ENCODE assay signal across 2 cellular contexts in the genomic region with DNA sequence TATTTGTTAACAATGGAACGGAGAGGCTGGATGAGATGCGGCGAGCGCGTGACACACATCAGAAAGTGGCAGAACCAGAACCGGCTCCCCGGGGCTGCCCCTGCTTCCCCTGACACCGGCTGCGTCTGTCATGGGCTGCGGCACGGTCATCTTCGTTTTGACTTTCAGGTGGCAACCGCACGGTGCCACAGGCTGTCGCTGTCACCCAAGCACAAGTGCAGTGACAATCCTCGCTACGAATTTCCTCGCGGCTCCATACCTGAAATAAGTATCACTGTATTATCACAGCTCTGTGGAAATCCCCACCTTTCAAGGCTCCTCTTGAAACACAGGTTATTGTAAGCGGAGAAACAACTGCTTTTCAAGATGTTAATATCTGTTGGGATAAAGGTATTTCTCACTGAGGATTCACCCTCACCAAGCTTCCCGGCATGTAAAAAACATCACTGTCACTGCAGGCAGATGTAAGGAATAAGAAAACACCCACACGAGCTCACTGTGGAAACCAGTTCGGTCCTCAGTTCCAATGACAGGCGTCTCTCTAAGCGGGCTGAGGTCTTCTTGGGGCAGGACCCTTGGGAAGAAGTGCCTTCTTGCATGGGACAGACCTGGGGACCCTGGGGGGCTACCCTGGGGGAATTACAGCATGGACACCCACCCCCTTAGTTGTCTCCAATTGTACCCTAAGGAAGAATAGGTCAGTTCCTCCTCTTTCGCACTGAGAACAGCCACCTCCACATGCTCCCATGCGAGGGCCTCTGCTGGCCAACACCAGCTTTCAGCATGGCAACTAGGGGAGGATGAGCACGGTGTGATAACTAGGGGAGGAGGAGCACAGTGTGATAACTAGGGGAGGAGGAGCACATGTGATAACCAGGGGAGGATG.
TF ChIP-seq lines count a peak whose summit lies in the region.

No MANE protein-coding gene starts in this region.

TF ChIP-seq in GM23338, 12 proteins besides CTCF, POLR2A, EP300 and RAD21 (continued from another document):
- TF ChIP-seq, protein P1, sequence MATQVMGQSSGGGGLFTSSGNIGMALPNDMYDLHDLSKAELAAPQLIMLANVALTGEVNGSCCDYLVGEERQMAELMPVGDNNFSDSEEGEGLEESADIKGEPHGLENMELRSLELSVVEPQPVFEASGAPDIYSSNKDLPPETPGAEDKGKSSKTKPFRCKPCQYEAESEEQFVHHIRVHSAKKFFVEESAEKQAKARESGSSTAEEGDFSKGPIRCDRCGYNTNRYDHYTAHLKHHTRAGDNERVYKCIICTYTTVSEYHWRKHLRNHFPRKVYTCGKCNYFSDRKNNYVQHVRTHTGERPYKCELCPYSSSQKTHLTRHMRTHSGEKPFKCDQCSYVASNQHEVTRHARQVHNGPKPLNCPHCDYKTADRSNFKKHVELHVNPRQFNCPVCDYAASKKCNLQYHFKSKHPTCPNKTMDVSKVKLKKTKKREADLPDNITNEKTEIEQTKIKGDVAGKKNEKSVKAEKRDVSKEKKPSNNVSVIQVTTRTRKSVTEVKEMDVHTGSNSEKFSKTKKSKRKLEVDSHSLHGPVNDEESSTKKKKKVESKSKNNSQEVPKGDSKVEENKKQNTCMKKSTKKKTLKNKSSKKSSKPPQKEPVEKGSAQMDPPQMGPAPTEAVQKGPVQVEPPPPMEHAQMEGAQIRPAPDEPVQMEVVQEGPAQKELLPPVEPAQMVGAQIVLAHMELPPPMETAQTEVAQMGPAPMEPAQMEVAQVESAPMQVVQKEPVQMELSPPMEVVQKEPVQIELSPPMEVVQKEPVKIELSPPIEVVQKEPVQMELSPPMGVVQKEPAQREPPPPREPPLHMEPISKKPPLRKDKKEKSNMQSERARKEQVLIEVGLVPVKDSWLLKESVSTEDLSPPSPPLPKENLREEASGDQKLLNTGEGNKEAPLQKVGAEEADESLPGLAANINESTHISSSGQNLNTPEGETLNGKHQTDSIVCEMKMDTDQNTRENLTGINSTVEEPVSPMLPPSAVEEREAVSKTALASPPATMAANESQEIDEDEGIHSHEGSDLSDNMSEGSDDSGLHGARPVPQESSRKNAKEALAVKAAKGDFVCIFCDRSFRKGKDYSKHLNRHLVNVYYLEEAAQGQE (IDR thresholded peaks at IDR 0.05; ENCODE audit: unreplicated experiment): no peak
- TF ChIP-seq JUNB (IDR thresholded peaks at IDR 0.05; ENCODE audit: unreplicated experiment) (no peak), EZH2phosphoT487 (IDR thresholded peaks at IDR 0.05; ENCODE audit: unreplicated experiment) (no peak), NANOG (IDR thresholded peaks at IDR 0.05; ENCODE audit: borderline replicate concordance) (no peak), ZNF114 (CRISPR knock-in tag; IDR thresholded peaks at IDR 0.05) (no peak), ZNF462 (CRISPR knock-in tag; IDR thresholded peaks at IDR 0.05) (no peak), STAT1 (IDR thresholded peaks at IDR 0.05; ENCODE audit: unreplicated experiment) (no peak), CREB1 (CRISPR knock-in tag; IDR thresholded peaks at IDR 0.05; ENCODE audit: low read depth) (no peak)
TF ChIP-seq in GM23338: peak in this region for 0.

TF ChIP-seq in WTC11, 78 proteins besides CTCF, POLR2A, EP300 and RAD21 (continued from another document):
- TF ChIP-seq, protein P2, sequence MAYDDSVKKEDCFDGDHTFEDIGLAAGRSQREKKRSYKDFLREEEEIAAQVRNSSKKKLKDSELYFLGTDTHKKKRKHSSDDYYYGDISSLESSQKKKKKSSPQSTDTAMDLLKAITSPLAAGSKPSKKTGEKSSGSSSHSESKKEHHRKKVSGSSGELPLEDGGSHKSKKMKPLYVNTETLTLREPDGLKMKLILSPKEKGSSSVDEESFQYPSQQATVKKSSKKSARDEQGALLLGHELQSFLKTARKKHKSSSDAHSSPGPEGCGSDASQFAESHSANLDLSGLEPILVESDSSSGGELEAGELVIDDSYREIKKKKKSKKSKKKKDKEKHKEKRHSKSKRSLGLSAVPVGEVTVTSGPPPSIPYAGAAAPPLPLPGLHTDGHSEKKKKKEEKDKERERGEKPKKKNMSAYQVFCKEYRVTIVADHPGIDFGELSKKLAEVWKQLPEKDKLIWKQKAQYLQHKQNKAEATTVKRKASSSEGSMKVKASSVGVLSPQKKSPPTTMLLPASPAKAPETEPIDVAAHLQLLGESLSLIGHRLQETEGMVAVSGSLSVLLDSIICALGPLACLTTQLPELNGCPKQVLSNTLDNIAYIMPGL (CRISPR knock-in tag; IDR thresholded peaks at IDR 0.05): no peak
- peak; percentile 84; the same call in 1 of the 2 replicates for TF ChIP-seq ZNF263 (CRISPR knock-in tag; IDR thresholded peaks at IDR 0.05; ENCODE audit: low read depth)
- no peak for TF ChIP-seq ZBTB21 (CRISPR knock-in tag; IDR thresholded peaks at IDR 0.05; ENCODE audit: borderline replicate concordance)
- no peak for TF ChIP-seq SOX15 (CRISPR knock-in tag; IDR thresholded peaks at IDR 0.05)
